Comparison of ENCODE assay signal across 8 cellular contexts in the genomic region with DNA sequence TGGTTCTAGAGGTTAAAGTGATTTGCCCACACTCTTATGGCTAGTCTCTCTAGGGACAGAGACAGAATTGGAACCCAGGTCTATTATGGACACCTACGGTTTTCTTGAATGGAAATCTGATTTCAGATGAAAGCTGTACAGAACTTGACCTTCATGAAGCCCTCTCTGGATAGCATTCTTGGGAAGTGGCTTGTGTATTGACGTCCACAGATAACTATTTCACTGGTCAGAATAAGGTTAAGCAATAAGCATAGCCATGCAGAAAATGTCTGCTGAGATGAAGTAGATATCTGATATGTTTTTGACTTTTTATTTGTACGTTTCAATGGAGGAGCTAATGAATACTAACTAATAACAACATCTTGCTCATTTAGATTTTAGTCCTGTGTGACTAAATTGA. TPM values are rescaled to one million over a fixed set of nuclear protein-coding genes. Genes with fewer than 3 reads are reported as not detected.
DNase-seq lines count a peak whose midpoint lies in the region; ATAC-seq, FAIRE-seq and TF ChIP-seq lines count a peak whose summit lies in the region.

No MANE protein-coding gene starts in this region.

- no peak for TF ChIP-seq CTCF in Peyer's patch (IDR thresholded peaks at IDR 0.05)
- no peak for TF ChIP-seq CTCF in endothelial cell of umbilical vein (IDR thresholded peaks at IDR 0.05; ENCODE audit: extremely low read depth in 1 of 2, insufficient read depth in 1 of 2, low read depth in 1 of 2, low read length in 2 of 2)
- TF ChIP-seq CTCF in neural crest cell (conservative IDR thresholded peaks at IDR 0.05) = no peak
- no peak for TF ChIP-seq CTCF in RWPE1 (conservative IDR thresholded peaks at IDR 0.05; ENCODE audit: low read depth)

- no peak for TF ChIP-seq POLR2A in Peyer's patch (IDR thresholded peaks at IDR 0.05)
- no peak for TF ChIP-seq POLR2A in endothelial cell of umbilical vein (IDR thresholded peaks at IDR 0.05; ENCODE audit: low read depth, low read length)

- CTCF ChIA-PET in endothelial cell of umbilical vein (lab: Charles Lee) (interaction anchor here (1.4 to 3.1 kb wide), 3 partner anchors 9 to 23 kb away, joined by 3 to 15 read pairs (median 4); no protein-coding TSS in a partner anchor), RWPE1 (lab: Yijun Ruan, JAX) (interaction anchor here (0.7 kb wide), 1 partner anchor 86 kb away, joined by 4 read pairs; no protein-coding TSS in a partner anchor)

- no peak for FAIRE-seq in endothelial cell of umbilical vein (lab: Jason Lieb, UNC)

- peak overlapping the region; percentile 88 for H3K4me2 ChIP-seq in endothelial cell of umbilical vein (ENCODE audit: insufficient read depth, low read length)

- ATAC-seq in CD4-positive, CD25-positive, alpha-beta regulatory T cell (ENCODE audit: low read depth in 2 of 2) = no peak

- no peaks in the 10 kb centered on the region for H3K9me3 Mint-ChIP-seq in CD4-positive, CD25-positive, alpha-beta regulatory T cell
- no peaks in the 10 kb centered on the region for H3K9me3 Mint-ChIP-seq in neural crest cell

- peak overlapping the region; percentile 61 to 81 (median 77) for H3K4me3 Mint-ChIP-seq in CD4-positive, CD25-positive, alpha-beta regulatory T cell
- H3K4me3 Mint-ChIP-seq in neural crest cell = peak overlapping the region; percentile 94

- POLR2A ChIA-PET in endothelial cell of umbilical vein (lab: Charles Lee) (interaction anchor here (0.8 kb wide), 1 partner anchor 221 kb away, joined by 3 read pairs; no protein-coding TSS in a partner anchor), RWPE1 (lab: Yijun Ruan, JAX; ENCODE audit: low non-redundant PET) (no interaction called here)

- H3K4me1 ChIP-seq in CD4-positive, CD25-positive, alpha-beta regulatory T cell (ENCODE audit: control insufficient read depth, insufficient read depth, low read length, poor library complexity, severe bottlenecking) = peaks cover 26% of the 10 kb centered on the region
- peaks cover 0 to 30% (median 2%) of the 10 kb centered on the region in 4 donors for H3K4me1 ChIP-seq in Peyer's patch
- H3K4me1 ChIP-seq in endothelial cell of umbilical vein (ENCODE audit: control insufficient read depth, extremely low read depth, insufficient read depth, low read length) = peaks cover 22% of the 10 kb centered on the region

- intact Hi-C loops in endothelial cell of umbilical vein (cut with micrococcal nuclease) = no loop called here

- BruUV-seq in endothelial cell of umbilical vein (replicated peaks; lab: Mats Ljungman, UMichigan) = no TSS peak

- no peaks in the 10 kb centered on the region for H3K9me3 ChIP-seq in CD4-positive, CD25-positive, alpha-beta regulatory T cell (ENCODE audit: control insufficient read depth in 2 of 2, low read length in 2 of 2)
- H3K9me3 ChIP-seq in Peyer's patch (no peaks in the 10 kb centered on the region), endothelial cell of umbilical vein (replicated peaks; ENCODE audit: control insufficient read depth, insufficient read depth, low read length) (no peaks in the 10 kb centered on the region)

- H3K9ac ChIP-seq in endothelial cell of umbilical vein (replicated peaks; ENCODE audit: extremely low read depth, insufficient read depth, low read length) = no peak overlapping the region

- H3K4me1 Mint-ChIP-seq in CD4-positive, CD25-positive, alpha-beta regulatory T cell = peaks cover 13 to 24% (median 17%) of the 10 kb centered on the region in 4 donors
- peaks cover 31% of the 10 kb centered on the region for H3K4me1 Mint-ChIP-seq in neural crest cell

- H3K79me2 ChIP-seq in endothelial cell of umbilical vein (ENCODE audit: control insufficient read depth, insufficient read depth, low read length) = peaks cover 12% of the 10 kb centered on the region

- dilution Hi-C loops in endothelial cell of umbilical vein (cut with MboI; ENCODE audit: extremely low pct_ligation_motif_present, low sequenced_read_pairs) = no loop called here

- no peaks in the 10 kb centered on the region for H4K20me1 ChIP-seq in endothelial cell of umbilical vein (replicated peaks; ENCODE audit: control insufficient read depth, extremely low read depth, insufficient read depth, low read length)

- peaks cover 56% of the 10 kb centered on the region for H3K27me3 Mint-ChIP-seq in CD4-positive, CD25-positive, alpha-beta regulatory T cell
- H3K27me3 Mint-ChIP-seq in neural crest cell (ENCODE audit: low read depth) = no peaks in the 10 kb centered on the region

- H3K27ac Mint-ChIP-seq in CD4-positive, CD25-positive, alpha-beta regulatory T cell = no peak overlapping the region
- H3K27ac Mint-ChIP-seq in neural crest cell (ENCODE audit: unreplicated experiment) = no peak overlapping the region

- no peak overlapping the region for H3K27ac ChIP-seq in CD4-positive, CD25-positive, alpha-beta regulatory T cell (ENCODE audit: insufficient read depth, low read length, poor library complexity, severe bottlenecking)
- H3K27ac ChIP-seq in Peyer's patch (peak overlapping the region in 3 of 4 donors; percentile 31 to 83 (median 76)), endothelial cell of umbilical vein (ENCODE audit: insufficient read depth, low read depth, low read length) (peak overlapping the region; percentile 73), RWPE1 (no peak overlapping the region)

- no peak for DNase-seq in CD4-positive, CD25-positive, alpha-beta regulatory T cell
- DNase-seq in Peyer's patch (no peak), endothelial cell of umbilical vein (ENCODE audit: low read depth, low spot score) (no peak), neural crest cell (ENCODE audit: low read depth, low spot score) (no peak), RWPE1 (ENCODE audit: low spot score) (no peak), CD1c-positive myeloid dendritic cell (ENCODE audit: extremely low spot score) (no peak), Ammon's horn (ENCODE audit: low spot score) (no peak), middle frontal gyrus (ENCODE audit: extremely low spot score, low spot score) (no peak)

- H3K9me1 ChIP-seq in endothelial cell of umbilical vein (replicated peaks; ENCODE audit: control insufficient read depth, extremely low read depth, insufficient read depth, low read length) = no peaks in the 10 kb centered on the region

- H3K36me3 ChIP-seq in CD4-positive, CD25-positive, alpha-beta regulatory T cell (ENCODE audit: control insufficient read depth, insufficient read depth, low read length) = no peaks in the 10 kb centered on the region
- no peaks in the 10 kb centered on the region for H3K36me3 ChIP-seq in Peyer's patch
- H3K36me3 ChIP-seq in endothelial cell of umbilical vein (ENCODE audit: control insufficient read depth in 2 of 2, extremely low read depth in 1 of 2, insufficient read depth in 2 of 2, low read length in 2 of 2) = peaks cover 0 to 12% of the 10 kb centered on the region in 2 experiments

- peaks cover 17% of the 10 kb centered on the region for H3K27me3 ChIP-seq in CD4-positive, CD25-positive, alpha-beta regulatory T cell (ENCODE audit: control insufficient read depth, insufficient read depth, low read length)
- H3K27me3 ChIP-seq in Peyer's patch (no peaks in the 10 kb centered on the region), endothelial cell of umbilical vein (ENCODE audit: control insufficient read depth in 2 of 2, insufficient read depth in 2 of 2, low read length in 2 of 2) (peaks cover 0 to 2% of the 10 kb centered on the region in 2 experiments)

- no peaks in the 10 kb centered on the region for H3K36me3 Mint-ChIP-seq in CD4-positive, CD25-positive, alpha-beta regulatory T cell
- peaks cover 2% of the 10 kb centered on the region for H3K36me3 Mint-ChIP-seq in neural crest cell (ENCODE audit: low read depth)

- no peak overlapping the region for H2AFZ ChIP-seq in endothelial cell of umbilical vein (ENCODE audit: low read depth, low read length)

- peak overlapping the region; percentile 8 for H3K4me3 ChIP-seq in CD4-positive, CD25-positive, alpha-beta regulatory T cell (ENCODE audit: low read depth, low read length)
- peak overlapping the region in 1 of 4 donors; percentile 77 for H3K4me3 ChIP-seq in Peyer's patch
- H3K4me3 ChIP-seq in endothelial cell of umbilical vein (replicated peaks in 1 of 3; ENCODE audit: insufficient read depth in 1 of 3, low read depth in 1 of 3, low read length in 3 of 3) = peak overlapping the region in 1 of 3 experiments; percentile 77

TF ChIP-seq in endothelial cell of umbilical vein, 7 proteins besides CTCF, POLR2A, EP300 and RAD21:
- TF ChIP-seq POLR2AphosphoS5 (IDR thresholded peaks at IDR 0.05; ENCODE audit: insufficient read depth, low read depth, low read length) (no peak), FOS (IDR thresholded peaks at IDR 0.05; ENCODE audit: borderline replicate concordance, insufficient read depth, low read length) (no peak)

RNA-seq across cellular contexts. Expression of a gene that starts 1.1 kb away (rescaled TPM):
- 0.42 TPM for total RNA-seq in CD4-positive, CD25-positive, alpha-beta regulatory T cell
- polyA plus RNA-seq in CD4-positive, CD25-positive, alpha-beta regulatory T cell = under 1 TPM in 3 of 4 donors, not detected in 1; 0.21 to 0.46 (median 0.29) TPM
- total RNA-seq in Peyer's patch (1 to 10 TPM; 1.4 to 3.1 (median 2.2) TPM), endothelial cell of umbilical vein (6.1 and 6.3 TPM in 2 replicates), neural crest cell (16.7 and 16.8 TPM in 2 replicates)
- 8.3 and 9.7 TPM in 2 replicates for polyA plus RNA-seq in endothelial cell of umbilical vein
- polyA plus RNA-seq in endothelial cell of umbilical vein (2011; cell fraction: cytosol; rRNA removed) = 5.7 and 6.1 TPM in 2 replicates
- 11.1 and 16.9 TPM in 2 replicates for polyA plus RNA-seq in endothelial cell of umbilical vein (2011; cell fraction: nucleus; rRNA removed)
- 6.6 and 8.1 TPM in 2 replicates for polyA plus RNA-seq in endothelial cell of umbilical vein (2012)
- polyA minus RNA-seq in endothelial cell of umbilical vein = 9.5 and 15.5 TPM in 2 replicates
- 3.8 TPM for polyA minus RNA-seq in endothelial cell of umbilical vein (2011; cell fraction: cytosol; rRNA and poly(A)+ RNA removed)
- 5.4 and 10.4 TPM in 2 replicates for polyA minus RNA-seq in endothelial cell of umbilical vein (2011; cell fraction: nucleus; rRNA and poly(A)+ RNA removed)

RNA-seq across cellular contexts. Expression of a gene that starts 10.0 kb away (rescaled TPM):
- 29.7 TPM for total RNA-seq in CD4-positive, CD25-positive, alpha-beta regulatory T cell
- polyA plus RNA-seq in CD4-positive, CD25-positive, alpha-beta regulatory T cell = 1 to 10 TPM; 3.2 to 6.6 (median 5.3) TPM
- total RNA-seq in Peyer's patch (100 to 1,000 TPM; 102 to 122 (median 107) TPM), endothelial cell of umbilical vein (117 and 125 TPM in 2 replicates), neural crest cell (66.1 and 66.2 TPM in 2 replicates)
- polyA plus RNA-seq in endothelial cell of umbilical vein = 14.9 and 20.9 TPM in 2 replicates
- 27.0 and 27.4 TPM in 2 replicates for polyA plus RNA-seq in endothelial cell of umbilical vein (2011; cell fraction: cytosol; rRNA removed)
- polyA plus RNA-seq in endothelial cell of umbilical vein (2011; cell fraction: nucleus; rRNA removed) = 58.1 and 68.0 TPM in 2 replicates
- 57.0 and 70.0 TPM in 2 replicates for polyA plus RNA-seq in endothelial cell of umbilical vein (2012)
- 143 and 149 TPM in 2 replicates for polyA minus RNA-seq in endothelial cell of umbilical vein
- polyA minus RNA-seq in endothelial cell of umbilical vein (2011; cell fraction: cytosol; rRNA and poly(A)+ RNA removed) = 36.9 TPM
- 185 and 261 TPM in 2 replicates for polyA minus RNA-seq in endothelial cell of umbilical vein (2011; cell fraction: nucleus; rRNA and poly(A)+ RNA removed)

Comparison
In these comparisons a context has a peak if more than half of its experiments do, and no peak if none do; other contexts are left out.
1. H3K27ac ChIP-seq: peak in Peyer's patch (3 of 4) and endothelial cell of umbilical vein (single experiment); none in CD4-positive, CD25-positive, alpha-beta regulatory T cell (single experiment) and RWPE1 (single experiment).